ENCODE assay signal across 16 cellular contexts in genomic region chr7:133542209-133542780, GRCh38.
DNase-seq lines count a peak whose midpoint lies in the region; ATAC-seq, FAIRE-seq and TF ChIP-seq lines count a peak whose summit lies in the region.
"Had no signal": no experiment of that assay in that cellular context is flagged by ENCODE, and none has a peak within 500 bp of the region (broad histone marks: within the 10 kb centered on the region; RNA-seq: fewer than 3 reads in every experiment).

No MANE protein-coding gene starts in this region.

- no peak for TF ChIP-seq POLR2A in GM12878 (IDR thresholded peaks at IDR 0.05; ENCODE audit: low read depth, low read length)

- no peak for TF ChIP-seq CTCF in H9 (conservative IDR thresholded peaks at IDR 0.05)
- TF ChIP-seq CTCF in GM12878 (IDR thresholded peaks at IDR 0.05 in 2 of 3, conservative IDR thresholded peaks at IDR 0.05 in 1 of 3; ENCODE audit: control insufficient read depth in 2 of 3, extremely low read depth in 1 of 3, insufficient read depth in 1 of 3, low read depth in 3 of 3, low read length in 3 of 3): no peak
- TF ChIP-seq CTCF in A673 (conservative IDR thresholded peaks at IDR 0.05; ENCODE audit: low read depth, low read length): no peak

- BruUV-seq in GM12878 (replicated peaks; lab: Mats Ljungman, UMichigan) (no TSS peak), A673 (replicated peaks; lab: Mats Ljungman, UMichigan) (no TSS peak)

- RAD21 ChIA-PET in GM12878 (lab: Charles Lee; ENCODE audit: unreplicated experiment): no interaction called here

- H3K23ac ChIP-seq in H9 (ENCODE audit: insufficient read length, low read depth, low read length): no peak overlapping the region

- H2AK5ac ChIP-seq in H9 (ENCODE audit: insufficient read length, low read length): no peak overlapping the region

- TF ChIP-seq EP300 in GM12878 (IDR thresholded peaks at IDR 0.05; ENCODE audit: borderline replicate concordance in 1 of 2, control insufficient read depth in 1 of 2, low read depth in 2 of 2, low read length in 2 of 2): no peak

- no peak overlapping the region for H2BK15ac ChIP-seq in H9 (ENCODE audit: low read depth, low read length)

- peaks cover 5% of the 10 kb centered on the region for H3K4me1 Mint-ChIP-seq in activated T-cell treated with anti-CD3 and anti-CD28 coated beads, Interleukin-2, amount 50 U/mL, for 24 hours (ENCODE audit: low read depth)
- H3K4me1 Mint-ChIP-seq in H9: peaks cover 16 to 26% of the 10 kb centered on the region in 2 experiments

- H3K4me3 Mint-ChIP-seq in activated T-cell treated with anti-CD3 and anti-CD28 coated beads, Interleukin-2, amount 50 U/mL, for 24 hours: no peak overlapping the region
- no peak overlapping the region for H3K4me3 Mint-ChIP-seq in H9
- H3K4me3 Mint-ChIP-seq: CD8-positive, alpha-beta memory T cell had no signal

- H3K23me2 ChIP-seq in H9 (ENCODE audit: insufficient read length, low read depth, low read length, poor library complexity, severe bottlenecking): no peaks in the 10 kb centered on the region

- TF ChIP-seq RAD21 in GM12878 (IDR thresholded peaks at IDR 0.05; ENCODE audit: insufficient read depth, low read depth, low read length): no peak

- no peak overlapping the region for H2BK20ac ChIP-seq in H9 (ENCODE audit: low read depth, low read length, poor library complexity, severe bottlenecking)

- H3K27me3 Mint-ChIP-seq in activated T-cell treated with anti-CD3 and anti-CD28 coated beads, Interleukin-2, amount 50 U/mL, for 24 hours: no peaks in the 10 kb centered on the region
- H3K27me3 Mint-ChIP-seq in H9 (ENCODE audit: low read depth): no peaks in the 10 kb centered on the region
- H3K27me3 Mint-ChIP-seq: CD8-positive, alpha-beta memory T cell had no signal

- H3K4me2 ChIP-seq in H9 (ENCODE audit: insufficient read depth, insufficient read length, low read length) (no peak overlapping the region), GM12878 (ENCODE audit: control insufficient read depth, insufficient read depth) (no peak overlapping the region)
- H3K4me2 ChIP-seq: BLaER1 had no signal

- H3T11ph ChIP-seq in H9 (ENCODE audit: low read length): no peak overlapping the region

- no peaks in the 10 kb centered on the region for H3K9me3 Mint-ChIP-seq in activated T-cell treated with anti-CD3 and anti-CD28 coated beads, Interleukin-2, amount 50 U/mL, for 24 hours
- H3K9me3 Mint-ChIP-seq in H9: no peaks in the 10 kb centered on the region
- H3K9me3 Mint-ChIP-seq: CD8-positive, alpha-beta memory T cell had no signal

- no peak overlapping the region for H2BK120ac ChIP-seq in H9 (ENCODE audit: low read depth, low read length, poor library complexity, severe bottlenecking)

- H3K9ac ChIP-seq in H9 (ENCODE audit: extremely low read depth, insufficient read length, low read length) (no peak overlapping the region), GM12878 (ENCODE audit: control insufficient read depth, insufficient read depth, low read length) (no peak overlapping the region)
- H3K9ac ChIP-seq: BLaER1, GM23248 had no signal

- H2BK12ac ChIP-seq in H9 (ENCODE audit: insufficient read length, low read depth, low read length): no peak overlapping the region

- no peak overlapping the region for H3K18ac ChIP-seq in H9 (ENCODE audit: insufficient read length, low read depth, low read length)

- no peak for FAIRE-seq in GM12878 (lab: Jason Lieb, UNC)
- FAIRE-seq in GM19239 (lab: Jason Lieb, UNC): no peak
- FAIRE-seq: GM12892 had no signal

- H3K4me1 ChIP-seq in H9 (ENCODE audit: insufficient read depth, low read length) (no peaks in the 10 kb centered on the region; the same call in 1 of the 2 replicates), GM12878 (ENCODE audit: control insufficient read depth, insufficient read depth, low read length) (no peaks in the 10 kb centered on the region), A673 (ENCODE audit: insufficient read depth, low read length, poor library complexity, severe bottlenecking) (no peaks in the 10 kb centered on the region)
- H3K4me1 ChIP-seq: BLaER1 had no signal

- no peak overlapping the region for H3K4ac ChIP-seq in H9 (ENCODE audit: low read depth, low read length)

- H3K56ac ChIP-seq in H9 (ENCODE audit: insufficient read length, low read depth, low read length): no peak overlapping the region

- H2BK5ac ChIP-seq in H9 (ENCODE audit: insufficient read length, low read length): no peak overlapping the region

- H3K14ac ChIP-seq in H9 (ENCODE audit: insufficient read depth, low read length): no peak overlapping the region

- H3K36me3 Mint-ChIP-seq in activated T-cell treated with anti-CD3 and anti-CD28 coated beads, Interleukin-2, amount 50 U/mL, for 24 hours (ENCODE audit: low read depth): peaks cover 3% of the 10 kb centered on the region
- peaks cover 0 to under 1% (median 0%) of the 10 kb centered on the region in 3 experiments; a peak in 1 of 7 replicates for H3K36me3 Mint-ChIP-seq in H9 (ENCODE audit: insufficient read depth in 1 of 3, low read depth in 3 of 3)

- H3K79me2 ChIP-seq in H9 (ENCODE audit: insufficient read depth, low read length) (no peaks in the 10 kb centered on the region), GM12878 (ENCODE audit: control insufficient read depth, insufficient read depth, low read length) (no peaks in the 10 kb centered on the region)

- H3K27me3 ChIP-seq in H9 (ENCODE audit: insufficient read depth, low read length) (no peaks in the 10 kb centered on the region), GM12878 (replicated peaks in 1 of 2; ENCODE audit: control insufficient read depth in 2 of 2, insufficient read depth in 2 of 2, low read length in 1 of 2) (no peaks in the 10 kb centered on the region), A673 (replicated peaks; ENCODE audit: insufficient read depth, low read depth, low read length, poor library complexity) (no peaks in the 10 kb centered on the region)
- H3K27me3 ChIP-seq: BLaER1 had no signal

- H3K27ac ChIP-seq in H9 (ENCODE audit: insufficient read length, low read depth, low read length) (no peak overlapping the region), GM12878 (ENCODE audit: control insufficient read depth, insufficient read depth) (no peak overlapping the region), A673 (ENCODE audit: low read depth, low read length, poor library complexity, severe bottlenecking) (no peak overlapping the region)
- H3K27ac ChIP-seq: 22Rv1, BLaER1, GM23248 had no signal

- no peaks in the 10 kb centered on the region for H3K9me3 ChIP-seq in H9 (ENCODE audit: control insufficient read depth, low read depth, low read length)
- no peaks in the 10 kb centered on the region for H3K9me3 ChIP-seq in GM12878 (replicated peaks; ENCODE audit: control insufficient read depth, insufficient read depth, low read length)
- no peaks in the 10 kb centered on the region for H3K9me3 ChIP-seq in A673 (ENCODE audit: low read depth, low read length, poor library complexity, severe bottlenecking)
- H3K9me3 ChIP-seq: BLaER1 had no signal

- ATAC-seq in GM12878 (peak; percentile 27; the same call in 2 of the 3 replicates), GM18867 (IDR thresholded peaks at IDR 0.05; ENCODE audit: unreplicated experiment) (no peak)
- ATAC-seq in stimulated activated naive CD8-positive, alpha-beta T cell treated with anti-CD3 and anti-CD28 coated beads, Interleukin-15, Interleukin-2, amounts not matched to agents 100 U/mL and 50 U/mL, for 24 hours: peak; percentile 43

- peak overlapping the region; percentile 6 for H3K27ac Mint-ChIP-seq in activated T-cell treated with anti-CD3 and anti-CD28 coated beads, Interleukin-2, amount 50 U/mL, for 24 hours
- H3K27ac Mint-ChIP-seq in H9: peak overlapping the region; percentile 35 to 80 (median 55)

- H4K8ac ChIP-seq in H9 (replicated peaks; ENCODE audit: insufficient read length, low read depth, low read length): no peak overlapping the region

- H4K5ac ChIP-seq in H9 (ENCODE audit: insufficient read length, low read depth, low read length): no peak overlapping the region

- no peaks in the 10 kb centered on the region for H3K79me1 ChIP-seq in H9 (ENCODE audit: insufficient read depth, low read depth, low read length, poor library complexity, severe bottlenecking)

- DNase-seq in activated T-cell treated with anti-CD3 and anti-CD28 coated beads, Interleukin-2, amount 50 U/mL, for 24 hours: no peak
- no peak for DNase-seq in activated T-cell treated with anti-CD3 and anti-CD28 coated beads for 4 hours
- no peak for DNase-seq in H9
- DNase-seq in GM12878 (ENCODE audit: low read depth, low spot score): no peak
- no peak for DNase-seq in stimulated activated naive CD8-positive, alpha-beta T cell treated with anti-CD3 and anti-CD28 coated beads, Interleukin-15, Interleukin-2, amounts not matched to agents 100 U/mL and 50 U/mL, for 24 hours
- no peak for DNase-seq in GM19239 (ENCODE audit: insufficient read length, low spot score)
- DNase-seq in A673 (ENCODE audit: low spot score): no peak
- DNase-seq: AML-193; CD8-positive, alpha-beta memory T cell; DMS79; GM23248; H7 had no signal

- in situ Hi-C loops in GM12878 (cut with MboI): no loop called here

- SMC1A ChIA-PET in GM12878 (lab: Charles Lee; ENCODE audit: uncharacterized antibody, unreplicated experiment): interaction anchor here (1.1 kb wide), 1 partner anchor 8 kb away, joined by 3 read pairs; no protein-coding TSS in a partner anchor

- H3K36me3 ChIP-seq in GM12878 (ENCODE audit: control insufficient read depth in 2 of 2, insufficient read depth in 2 of 2, low read length in 1 of 2) (no peaks in the 10 kb centered on the region), A673 (ENCODE audit: insufficient read depth, low read length, poor library complexity, severe bottlenecking) (no peaks in the 10 kb centered on the region)
- H3K36me3 ChIP-seq: BLaER1 had no signal

- CTCF ChIA-PET in GM12878 (lab: Yijun Ruan, JAX): no interaction called here
- CTCF ChIA-PET in A673 (lab: Charles Lee): no interaction called here

- H4K91ac ChIP-seq in H9 (ENCODE audit: insufficient read length, low read depth, low read length): no peak overlapping the region

- H2AFZ ChIP-seq in H9 (ENCODE audit: low read length): no peak overlapping the region
- no peak overlapping the region for H2AFZ ChIP-seq in GM12878 (ENCODE audit: control insufficient read depth, low read depth, low read length)
- H2AFZ ChIP-seq: GM23248 had no signal

- intact Hi-C loops in GM12878 (cut with micrococcal nuclease; ENCODE audit: unreplicated experiment): no loop called here
- intact Hi-C loops in A673 (cut with micrococcal nuclease; ENCODE audit: unreplicated experiment): no loop called here

- H3K4me3 ChIP-seq in GM12878 (no peak overlapping the region), A673 (ENCODE audit: low read depth, low read length, poor library complexity, severe bottlenecking) (no peak overlapping the region)
- H3K4me3 ChIP-seq: BLaER1, GM23248 had no signal

- POLR2A ChIA-PET in GM12878 (lab: Charles Lee): no interaction called here
- POLR2A ChIA-PET in A673 (lab: Charles Lee; ENCODE audit: low non-redundant PET): no interaction called here

- H4K20me1 ChIP-seq in H9 (ENCODE audit: control insufficient read depth, insufficient read depth, insufficient read length) (no peaks in the 10 kb centered on the region), GM12878 (ENCODE audit: control insufficient read depth, insufficient read depth) (no peaks in the 10 kb centered on the region)
- H4K20me1 ChIP-seq: BLaER1 had no signal

TF ChIP-seq in GM12878, 131 proteins besides CTCF, POLR2A, EP300 and RAD21 (continues in another document):
- no peak for TF ChIP-seq MTA2 (IDR thresholded peaks at IDR 0.05; ENCODE audit: low read depth)
- TF ChIP-seq HDAC6 (IDR thresholded peaks at IDR 0.05; ENCODE audit: unreplicated experiment): no peak
- TF ChIP-seq KDM1A (IDR thresholded peaks at IDR 0.05; ENCODE audit: borderline replicate concordance): no peak
